In genomic region chr5:32760091-32760509, GRCh38 we compare ENCODE assay signal across 1 cellular context.
A peak's percentile ranks its signal among the peaks of the same experiment; 100 is the strongest.
TF ChIP-seq lines count a peak whose summit lies in the region.

No MANE protein-coding gene starts in this region.

TF ChIP-seq in K562, 482 proteins besides CTCF, POLR2A, EP300 and RAD21 (continued from another document):
- no peak for TF ChIP-seq ZNF668 (CRISPR knock-in tag; IDR thresholded peaks at IDR 0.05)
- TF ChIP-seq ARID1B (IDR thresholded peaks at IDR 0.05) = peak; percentile 37; the same call in 1 of the 2 replicates
- no peak for TF ChIP-seq PBX2 (CRISPR knock-in tag; IDR thresholded peaks at IDR 0.05; ENCODE audit: low read depth)
- TF ChIP-seq PBX2 (tag; conservative IDR thresholded peaks at IDR 0.05; ENCODE audit: low read depth) = peak; percentile 34
- peak; percentile 44; the same call in 1 of the 2 replicates for TF ChIP-seq SMARCC2 (IDR thresholded peaks at IDR 0.05; ENCODE audit: low read depth)
- TF ChIP-seq MAFF (IDR thresholded peaks at IDR 0.05; ENCODE audit: low read length) = peak; percentile 93
- no peak for TF ChIP-seq ZNF609 (CRISPR knock-in tag; IDR thresholded peaks at IDR 0.05; ENCODE audit: borderline replicate concordance)
- TF ChIP-seq HNRNPUL1 (IDR thresholded peaks at IDR 0.05; ENCODE audit: low read length) = no peak
- no peak for TF ChIP-seq GABPA (tag; conservative IDR thresholded peaks at IDR 0.05; ENCODE audit: low read depth)
- TF ChIP-seq NR4A1 (CRISPR knock-in tag; IDR thresholded peaks at IDR 0.05) = no peak
- TF ChIP-seq NR4A1 (tag; IDR thresholded peaks at IDR 0.05) = no peak
- peak; percentile 66 for TF ChIP-seq DPF2 (IDR thresholded peaks at IDR 0.05)
- TF ChIP-seq C11orf30 (IDR thresholded peaks at IDR 0.05; ENCODE audit: low read depth) = peak; percentile 94
- TF ChIP-seq EHMT2 (IDR thresholded peaks at IDR 0.05) = 0 out of 2 replicates have a peak, but pooled peaks have one; percentile 50
- TF ChIP-seq ZNF592 (IDR thresholded peaks at IDR 0.05) = peak; percentile 55; the same call in 1 of the 2 replicates
- TF ChIP-seq MNT (conservative IDR thresholded peaks at IDR 0.05) = peak; percentile 28 to 43; a peak in 1 of 4 replicates
- TF ChIP-seq STAG1 (CRISPR knock-in tag; IDR thresholded peaks at IDR 0.05; ENCODE audit: borderline replicate concordance) = no peak
- peak; percentile 67; the same call in 1 of the 2 replicates for TF ChIP-seq SMARCA4 (IDR thresholded peaks at IDR 0.05)
- TF ChIP-seq NBN (IDR thresholded peaks at IDR 0.05; ENCODE audit: low read depth) = peak; percentile 41; the same call in 1 of the 2 replicates
- TF ChIP-seq FOS (IDR thresholded peaks at IDR 0.05; ENCODE audit: extremely low read depth, insufficient read length) = no peak
- TF ChIP-seq ZNF316 (IDR thresholded peaks at IDR 0.05) = peak; percentile 98
- 0 out of 2 replicates have a peak, but pooled peaks have one; percentile 28 for TF ChIP-seq EP400 (IDR thresholded peaks at IDR 0.05)
- no peak for TF ChIP-seq MEF2A (IDR thresholded peaks at IDR 0.05; ENCODE audit: control insufficient read depth, low read depth, low read length)
- TF ChIP-seq MAFK (IDR thresholded peaks at IDR 0.05; ENCODE audit: low read length) = peak; percentile 91
- no peak for TF ChIP-seq ARNT (IDR thresholded peaks at IDR 0.05)
- peak; percentile 96 for TF ChIP-seq NFE2L1 (tag; IDR thresholded peaks at IDR 0.05; ENCODE audit: borderline replicate concordance, low read depth)
- TF ChIP-seq ATF3 (IDR thresholded peaks at IDR 0.05) = peak; percentile 42
- TF ChIP-seq ATF3 (CRISPR knock-in tag; conservative IDR thresholded peaks at IDR 0.05) = no peak
- TF ChIP-seq MAFG (tag; conservative IDR thresholded peaks at IDR 0.05) = peak; percentile 97
- TF ChIP-seq FOXK2 (conservative IDR thresholded peaks at IDR 0.05 in 1 of 2, IDR thresholded peaks at IDR 0.05 in 1 of 2; ENCODE audit: low read depth in 2 of 2) = peak in 1 of 2 experiments; percentile 63; a peak in 3 of 4 replicates
- TF ChIP-seq PHF21A (IDR thresholded peaks at IDR 0.05; ENCODE audit: borderline replicate concordance, low read depth) = no peak
- peak in 1 of 2 experiments; percentile 58; a peak in 1 of 4 replicates for TF ChIP-seq FOXA3 (CRISPR knock-in tag; conservative IDR thresholded peaks at IDR 0.05 in 1 of 2, IDR thresholded peaks at IDR 0.05 in 1 of 2)
- TF ChIP-seq JUND (IDR thresholded peaks at IDR 0.05; ENCODE audit: borderline replicate concordance, low read depth, low read length) = no peak
- peak; percentile 83 for TF ChIP-seq JUND (tag; IDR thresholded peaks at IDR 0.05; ENCODE audit: borderline replicate concordance, low read depth, low read length)
